In genomic region chr10:27745719-27746363, GRCh38 we compare ENCODE assay signal across 8 cellular contexts. TPM values are rescaled to one million over a fixed set of nuclear protein-coding genes. Genes with fewer than 3 reads are reported as not detected.
A peak's percentile ranks its signal among the peaks of the same experiment; 100 is the strongest.
DNase-seq lines count a peak whose midpoint lies in the region; ATAC-seq, FAIRE-seq and TF ChIP-seq lines count a peak whose summit lies in the region.

Gene MKX, minus strand, starts transcription at chr10:27745819. Its CDS starts 2,404 bp downstream, at chr10:27743415.

- DNase-seq in GM12891 (ENCODE audit: insufficient read length, low spot score) (peak; percentile 2), dermis microvascular lymphatic vessel endothelial cell (ENCODE audit: low read depth in 2 of 2) (peak; percentile 12 to 51), mucosa of descending colon (peak; percentile 40 to 62 (median 52)), thoracic aorta (ENCODE audit: low spot score) (no peak), MV-4-11 (lab: John Stamatoyannopoulos, UW) (no peak), medulla oblongata (ENCODE audit: extremely low spot score) (no peak)

- no peak for TF ChIP-seq POLR2A in GM12891 (IDR thresholded peaks at IDR 0.05; ENCODE audit: low read depth, low read length)

- H3K27ac ChIP-seq in thoracic aorta, result peak within 1 kb of the TSS; percentile 95 to 99

- H3K27me3 ChIP-seq in thoracic aorta (replicated peaks; ENCODE audit: insufficient read depth), result no peaks in the 10 kb centered on the region

- no peaks in the 10 kb centered on the region for H3K36me3 ChIP-seq in mucosa of descending colon (ENCODE audit: low read depth)
- no peaks in the 10 kb centered on the region for H3K36me3 ChIP-seq in thoracic aorta

- H3K4me1 ChIP-seq in mucosa of descending colon (ENCODE audit: low read depth) (peaks cover 38% of the 10 kb centered on the region), thoracic aorta (ENCODE audit: control insufficient read depth in 1 of 2, low read depth in 2 of 2) (peaks cover 2 to 37% of the 10 kb centered on the region in 2 donors)

- H3K4me3 ChIP-seq in mucosa of descending colon, result no peak within 1 kb of the TSS
- peak within 1 kb of the TSS; percentile 95 for H3K4me3 ChIP-seq in thoracic aorta

- H3K9me3 Mint-ChIP-seq in T-helper 1 cell treated with Interleukin-12 subunit alpha and Interleukin-12 subunit beta and Interleukin-4 antibody, amounts not matched to agents 30 μg/mL and 1 μg/mL, for 36 hours, result no peaks in the 10 kb centered on the region

- H3K27ac Mint-ChIP-seq in T-helper 1 cell treated with Interleukin-12 subunit alpha and Interleukin-12 subunit beta and Interleukin-4 antibody, amounts not matched to agents 30 μg/mL and 1 μg/mL, for 36 hours, result peak within 1 kb of the TSS; percentile 29

- intact Hi-C loops in mucosa of descending colon (cut with DNase I, micrococcal nuclease), result loop anchor here in 1 of 2 donors (10.0 kb wide), 1 partner anchor 499 kb away; no protein-coding TSS in a partner anchor

- ATAC-seq in mucosa of descending colon (no peak), thoracic aorta (ENCODE audit: insufficient number of reproducible peaks, low FRiP score, low read depth) (no peak), HG03108 (IDR thresholded peaks at IDR 0.05; ENCODE audit: unreplicated experiment) (no peak)

- H3K4me1 Mint-ChIP-seq in T-helper 1 cell treated with Interleukin-12 subunit alpha and Interleukin-12 subunit beta and Interleukin-4 antibody, amounts not matched to agents 30 μg/mL and 1 μg/mL, for 36 hours (ENCODE audit: low read depth), result peaks cover 18% of the 10 kb centered on the region

- no peak for TF ChIP-seq CTCF in mucosa of descending colon (IDR thresholded peaks at IDR 0.05)
- no peak for TF ChIP-seq CTCF in thoracic aorta (IDR thresholded peaks at IDR 0.05)

- H3K27me3 Mint-ChIP-seq in T-helper 1 cell treated with Interleukin-12 subunit alpha and Interleukin-12 subunit beta and Interleukin-4 antibody, amounts not matched to agents 30 μg/mL and 1 μg/mL, for 36 hours (ENCODE audit: low read depth), result peaks cover 76% of the 10 kb centered on the region

- H3K9me3 ChIP-seq in mucosa of descending colon (no peaks in the 10 kb centered on the region), thoracic aorta (no peaks in the 10 kb centered on the region)

- H3K36me3 Mint-ChIP-seq in T-helper 1 cell treated with Interleukin-12 subunit alpha and Interleukin-12 subunit beta and Interleukin-4 antibody, amounts not matched to agents 30 μg/mL and 1 μg/mL, for 36 hours (ENCODE audit: low read depth), result peaks cover 2% of the 10 kb centered on the region

- peak within 1 kb of the TSS; percentile 67 for H3K4me3 Mint-ChIP-seq in T-helper 1 cell treated with Interleukin-12 subunit alpha and Interleukin-12 subunit beta and Interleukin-4 antibody, amounts not matched to agents 30 μg/mL and 1 μg/mL, for 36 hours

- no peak for FAIRE-seq in GM12891 (lab: Jason Lieb, UNC)

TF ChIP-seq in GM12891, 5 proteins besides CTCF, POLR2A, EP300 and RAD21:
- TF ChIP-seq POLR2AphosphoS5 (IDR thresholded peaks at IDR 0.05; ENCODE audit: low read depth, low read length), result no peak
- no peak for TF ChIP-seq SPI1 (IDR thresholded peaks at IDR 0.05; ENCODE audit: low read depth, low read length)
- no peak for TF ChIP-seq POU2F2 (IDR thresholded peaks at IDR 0.05; ENCODE audit: low read depth, low read length)
- no peak for TF ChIP-seq PAX5 (IDR thresholded peaks at IDR 0.05; ENCODE audit: insufficient read depth, low read length, severe bottlenecking)
- TF ChIP-seq TAF1 (IDR thresholded peaks at IDR 0.05; ENCODE audit: low read depth, low read length), result no peak

RNA-seq across cellular contexts. Expression of gene MKX, which starts in this region (rescaled TPM):
- not detected for polyA plus RNA-seq in GM12891 (2012; ENCODE audit: low read depth, missing spikeins)
- under 0.01 TPM in 1 of 2 replicates, not detected in the other for total RNA-seq in dermis microvascular lymphatic vessel endothelial cell
- total RNA-seq in mucosa of descending colon, result 1 to 10 TPM in 2 of 3 donors, under 1 TPM in 1; 0.26 to 4.2 (median 1.2) TPM
- 1 to 10 TPM; 2.7 to 8.4 TPM for total RNA-seq in thoracic aorta

Comparison
In these comparisons a context has a peak if more than half of its experiments do, and no peak if none do; other contexts are left out.
1. Peak in DNase-seq in dermis microvascular lymphatic vessel endothelial cell; RNA of the gene not detected or under 1 TPM.
2. DNase-seq: peak in GM12891 (single experiment) and mucosa of descending colon (3 of 3); none in thoracic aorta (single experiment), MV-4-11 (single experiment) and medulla oblongata (single experiment).